Comparison of ENCODE assay signal across 9 cellular contexts in the genomic region with DNA sequence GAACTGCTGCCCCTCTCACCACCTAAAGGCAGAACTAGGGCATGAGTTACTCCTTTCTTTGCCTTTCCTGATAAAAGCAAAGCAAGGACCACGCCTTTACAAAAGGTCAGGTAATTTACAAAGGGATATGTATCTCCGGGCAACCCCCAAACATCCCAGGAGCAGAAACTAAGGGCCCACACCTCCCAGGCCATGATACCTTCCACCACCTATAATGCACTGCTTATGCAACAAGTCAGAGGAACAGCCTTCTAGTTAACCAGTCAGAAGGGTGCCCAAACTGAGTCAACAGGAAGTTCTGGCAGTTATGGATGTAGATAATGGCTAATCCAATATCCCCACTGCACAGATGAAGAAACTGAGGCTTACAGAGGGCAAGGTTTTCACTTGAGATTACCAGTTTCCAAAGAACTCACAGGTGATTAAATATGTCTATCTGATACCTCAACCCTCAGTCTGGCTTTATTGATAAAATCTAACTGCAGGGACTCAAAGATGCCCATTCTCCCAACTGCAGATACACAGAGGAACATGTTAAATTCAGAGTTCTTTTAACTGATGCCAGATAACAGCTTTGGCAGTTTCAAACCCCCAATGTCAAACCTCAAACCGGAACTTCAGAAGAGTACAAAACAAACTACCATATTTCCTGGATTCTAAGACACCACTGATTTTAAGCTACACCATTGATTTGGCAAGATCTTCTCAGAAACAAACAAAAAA. TPM values are rescaled to one million over a fixed set of nuclear protein-coding genes. Genes with fewer than 3 reads are reported as not detected.
DNase-seq lines count a peak whose midpoint lies in the region; ATAC-seq lines count a peak whose summit lies in the region.
"Had no signal": no experiment of that assay in that cellular context is flagged by ENCODE, and none has a peak within 500 bp of the region (broad histone marks: within the 10 kb centered on the region; RNA-seq: fewer than 3 reads in every experiment).

No MANE protein-coding gene starts in this region.

- peaks cover 85% of the 10 kb centered on the region for H3K4me1 ChIP-seq in thymus (ENCODE audit: control insufficient read depth, insufficient read depth, low read length)

- CTCF ChIA-PET in activated CD4-positive, alpha-beta memory T cell treated with anti-CD3 and anti-CD28 coated beads for 36 hours (lab: Charles Lee), result interaction anchor here (2.3 to 3.2 kb wide), 2 partner anchors 18 to 20 kb away, joined by 6 to 17 read pairs; a partner anchor contains a TSS

- H3K36me3 Mint-ChIP-seq in activated T-cell treated with anti-CD3 and anti-CD28 coated beads, Interleukin-2, amount 50 U/mL, for 4 hours (ENCODE audit: insufficient read depth), result peaks cover 11% of the 10 kb centered on the region
- H3K36me3 Mint-ChIP-seq in activated CD4-positive, alpha-beta memory T cell treated with anti-CD3 and anti-CD28 coated beads for 36 hours, result peaks cover 9% of the 10 kb centered on the region

- H3K27ac Mint-ChIP-seq in activated CD4-positive, alpha-beta memory T cell treated with anti-CD3 and anti-CD28 coated beads for 36 hours, result peak overlapping the region; percentile 98

- intact Hi-C loops in activated CD4-positive, alpha-beta memory T cell treated with anti-CD3 and anti-CD28 coated beads for 36 hours (cut with micrococcal nuclease), result loop anchor here (1.0 to 2.0 kb wide), 4 partner anchors 8 to 41 kb away; a partner anchor contains a TSS

- peaks cover 5% of the 10 kb centered on the region for H3K36me3 ChIP-seq in thymus (ENCODE audit: control insufficient read depth, insufficient read depth)

- H3K27me3 ChIP-seq in thymus (ENCODE audit: control insufficient read depth, insufficient read depth), result no peaks in the 10 kb centered on the region

- ATAC-seq in activated T-cell treated with anti-CD3 and anti-CD28 coated beads, Interleukin-2, amount 50 U/mL, for 4 hours, result peak; percentile 34 to 41

- H3K9me3 Mint-ChIP-seq in activated T-cell treated with anti-CD3 and anti-CD28 coated beads, Interleukin-2, amount 50 U/mL, for 4 hours, result no peaks in the 10 kb centered on the region
- no peaks in the 10 kb centered on the region for H3K9me3 Mint-ChIP-seq in activated CD4-positive, alpha-beta memory T cell treated with anti-CD3 and anti-CD28 coated beads for 36 hours

- H3K9me3 ChIP-seq in thymus (ENCODE audit: control insufficient read depth), result no peaks in the 10 kb centered on the region

- H3K27me3 Mint-ChIP-seq in activated T-cell treated with anti-CD3 and anti-CD28 coated beads, Interleukin-2, amount 50 U/mL, for 4 hours (ENCODE audit: low read depth), result no peaks in the 10 kb centered on the region
- no peaks in the 10 kb centered on the region for H3K27me3 Mint-ChIP-seq in activated CD4-positive, alpha-beta memory T cell treated with anti-CD3 and anti-CD28 coated beads for 36 hours

- H3K4me3 Mint-ChIP-seq in activated T-cell treated with anti-CD3 and anti-CD28 coated beads, Interleukin-2, amount 50 U/mL, for 4 hours, result peak overlapping the region; percentile 63
- H3K4me3 Mint-ChIP-seq in activated CD4-positive, alpha-beta memory T cell treated with anti-CD3 and anti-CD28 coated beads for 36 hours, result peak overlapping the region; percentile 69

- DNase-seq in activated T-cell treated with anti-CD3 and anti-CD28 coated beads, Interleukin-2, amount 50 U/mL, for 4 hours, result no peak
- DNase-seq in activated T-cell treated with anti-CD3 and anti-CD28 coated beads for 4 hours (no peak), kidney tubule cell (ENCODE audit: low spot score) (peak; percentile 50), AG08396 (ENCODE audit: low spot score) (no peak), NCI-H2081 (lab: John Stamatoyannopoulos, UW) (no peak), AG20443 (ENCODE audit: low spot score) (no peak)
- peak; percentile 54 for DNase-seq in activated CD4-positive, alpha-beta memory T cell treated with anti-CD3 and anti-CD28 coated beads for 36 hours
- DNase-seq: COR-L47 had no signal

- H3K27ac ChIP-seq in thymus (ENCODE audit: low read depth), result peak overlapping the region; percentile 98

- POLR2A ChIA-PET in activated CD4-positive, alpha-beta memory T cell treated with anti-CD3 and anti-CD28 coated beads for 36 hours (lab: Charles Lee), result interaction anchor here (0.9 to 2.0 kb wide), 3 partner anchors 10 to 50 kb away, joined by 3 to 6 read pairs (median 3); a partner anchor contains a TSS

- H3K4me1 Mint-ChIP-seq in activated T-cell treated with anti-CD3 and anti-CD28 coated beads, Interleukin-2, amount 50 U/mL, for 4 hours (ENCODE audit: low read depth), result peaks cover 100% of the 10 kb centered on the region
- peaks cover 96% of the 10 kb centered on the region for H3K4me1 Mint-ChIP-seq in activated CD4-positive, alpha-beta memory T cell treated with anti-CD3 and anti-CD28 coated beads for 36 hours (ENCODE audit: low read depth)

- WGBS in thymus, result 20% methylated on average over 3 of the region's 3 CpGs

- H3K4me3 ChIP-seq in thymus (ENCODE audit: low read length), result peak overlapping the region; percentile 32

RNA-seq across cellular contexts. Expression of a gene that starts 16.8 kb away (rescaled TPM):
- total RNA-seq in activated T-cell treated with anti-CD3 and anti-CD28 coated beads, Interleukin-2, amount 50 U/mL, for 4 hours, result 1 to 10 TPM; 1.1 to 2.9 (median 2.4) TPM
- total RNA-seq in activated CD4-positive, alpha-beta memory T cell treated with anti-CD3 and anti-CD28 coated beads for 36 hours, result 1 to 10 TPM; 3.6 to 4.0 TPM
- polyA plus RNA-seq in thymus, result 19.6 TPM

RNA-seq across cellular contexts. Expression of a gene that starts 20.7 kb away (rescaled TPM):
- total RNA-seq in activated T-cell treated with anti-CD3 and anti-CD28 coated beads, Interleukin-2, amount 50 U/mL, for 4 hours, result 10 to 100 TPM; 12.6 to 16.4 (median 14.0) TPM
- total RNA-seq in activated CD4-positive, alpha-beta memory T cell treated with anti-CD3 and anti-CD28 coated beads for 36 hours, result 10 to 100 TPM; 28.9 to 29.0 TPM
- 39.0 TPM for polyA plus RNA-seq in thymus

RNA-seq across cellular contexts. Expression of a gene that starts 39.4 kb away (rescaled TPM):
- 10 to 100 TPM; 18.4 to 30.7 (median 22.2) TPM for total RNA-seq in activated T-cell treated with anti-CD3 and anti-CD28 coated beads, Interleukin-2, amount 50 U/mL, for 4 hours
- 10 to 100 TPM; 39.6 to 41.2 TPM for total RNA-seq in activated CD4-positive, alpha-beta memory T cell treated with anti-CD3 and anti-CD28 coated beads for 36 hours
- 6.0 TPM for polyA plus RNA-seq in thymus

RNA-seq across cellular contexts. Expression of a gene that starts 50.6 kb away (rescaled TPM):
- total RNA-seq in activated T-cell treated with anti-CD3 and anti-CD28 coated beads, Interleukin-2, amount 50 U/mL, for 4 hours, result 100 to 1,000 TPM; 315 to 335 (median 324) TPM
- 100 to 1,000 TPM; 255 to 273 TPM for total RNA-seq in activated CD4-positive, alpha-beta memory T cell treated with anti-CD3 and anti-CD28 coated beads for 36 hours
- 25.7 TPM for polyA plus RNA-seq in thymus

RNA-seq across cellular contexts. Expression of a gene that starts 50.7 kb away (rescaled TPM):
- total RNA-seq in activated T-cell treated with anti-CD3 and anti-CD28 coated beads, Interleukin-2, amount 50 U/mL, for 4 hours, result 1 to 10 TPM; 2.3 to 3.0 (median 2.6) TPM
- 1 to 10 TPM; 2.1 to 2.9 TPM for total RNA-seq in activated CD4-positive, alpha-beta memory T cell treated with anti-CD3 and anti-CD28 coated beads for 36 hours
- polyA plus RNA-seq in thymus, result 3.2 TPM

Comparison
In these comparisons a context has a peak if more than half of its experiments do, and no peak if none do; other contexts are left out.
1. DNase-seq: peak in activated CD4-positive, alpha-beta memory T cell treated with anti-CD3 and anti-CD28 coated beads for 36 hours (single experiment) and kidney tubule cell (single experiment); none in activated T-cell treated with anti-CD3 and anti-CD28 coated beads, Interleukin-2, amount 50 U/mL, for 4 hours (single experiment), activated T-cell treated with anti-CD3 and anti-CD28 coated beads for 4 hours (single experiment), AG08396 (single experiment), NCI-H2081 (0 of 2) and AG20443 (single experiment).